26 cellular contexts compared by ENCODE assay signal in the genomic region with DNA sequence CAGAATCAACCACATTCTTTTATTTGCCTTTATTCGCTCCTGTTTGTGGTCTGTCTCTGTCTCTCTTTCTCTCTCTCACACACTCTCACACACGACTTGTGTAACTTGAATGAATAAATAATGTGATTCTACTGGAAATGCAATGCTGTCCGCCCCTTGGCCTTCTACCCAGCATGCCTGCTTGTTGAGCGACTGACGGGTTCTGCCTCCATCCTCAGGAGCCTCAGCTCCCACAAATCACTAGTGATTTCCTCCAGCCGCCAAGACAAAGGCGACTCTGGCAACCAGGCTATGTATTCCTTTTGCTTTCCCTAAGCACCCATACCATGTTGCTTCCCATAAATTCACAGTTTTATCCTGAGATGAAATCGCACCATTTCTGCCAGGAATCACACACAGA.
DNase-seq lines count a peak whose midpoint lies in the region; FAIRE-seq and TF ChIP-seq lines count a peak whose summit lies in the region.
"Had no signal": no experiment of that assay in that cellular context is flagged by ENCODE, and none has a peak within 500 bp of the region (broad histone marks: within the 10 kb centered on the region; RNA-seq: fewer than 3 reads in every experiment).

No MANE protein-coding gene starts in this region.

- no peaks in the 10 kb centered on the region for H3K27me3 ChIP-seq in ascending aorta
- H3K27me3 ChIP-seq: BLaER1, body of pancreas, neutrophil, SJSA1 had no signal

- H3K36me3 ChIP-seq in ascending aorta = no peaks in the 10 kb centered on the region
- H3K36me3 ChIP-seq: BLaER1, neutrophil, SJSA1 had no signal

- intact Hi-C loops in ascending aorta (cut with DNase I) = no loop called here

- DNase-seq in GM03348 (ENCODE audit: low spot score) (peak; percentile 31), ascending aorta (ENCODE audit: low spot score in 2 of 2) (no peak), fibroblast of the aortic adventitia (ENCODE audit: low read depth) (peak; percentile 20), retina (peak; percentile 33), NCI-H82 treated with DMSO at 0.1 percent for 48 hours (lab: John Stamatoyannopoulos, UW; ENCODE audit: unreplicated experiment) (no peak), GM19239 (ENCODE audit: insufficient read length, low spot score) (no peak), NCI-H226 (no peak), NCI-H345 treated with DMSO at 0.1 percent for 48 hours (lab: John Stamatoyannopoulos, UW; ENCODE audit: unreplicated experiment) (no peak)
- DNase-seq: activated effector memory CD4-positive, alpha-beta T cell treated with Interleukin-2 at 50 U/mL for 16 hours; body of pancreas; DMS53; GDM1; kidney glomerular epithelial cell; NCI-H1105; NCI-H187 treated with DMSO at 0.1 percent for 48 hours; NCI-H526 treated with DMSO at 0.1 percent for 48 hours; psoas muscle; stimulated activated naive CD4-positive, alpha-beta T cell treated with Interleukin-2 at 50 U/mL for 16 hours; T-helper 1 cell had no signal

- no peak for TF ChIP-seq CTCF in ascending aorta (IDR thresholded peaks at IDR 0.05)
- TF ChIP-seq CTCF in fibroblast of the aortic adventitia (IDR thresholded peaks at IDR 0.05; ENCODE audit: insufficient read depth, low read length) = no peak

- H3K4me3 ChIP-seq in ascending aorta (peak overlapping the region in 1 of 2 donors; percentile 11), fibroblast of the aortic adventitia (ENCODE audit: low read depth, low read length) (no peak overlapping the region)
- H3K4me3 ChIP-seq: BLaER1, body of pancreas, lung, psoas muscle, SJSA1 had no signal

- no peak for FAIRE-seq in GM19239 (lab: Jason Lieb, UNC)
- FAIRE-seq: endothelial cell of umbilical vein, H54, TTC549 had no signal

- H3K9me3 ChIP-seq in ascending aorta = no peaks in the 10 kb centered on the region
- H3K9me3 ChIP-seq: body of pancreas, neutrophil, SJSA1 had no signal

- H3K27ac ChIP-seq in ascending aorta = peak overlapping the region; percentile 23 to 42
- H3K27ac ChIP-seq: BLaER1, body of pancreas, neutrophil, psoas muscle, SJSA1 had no signal

- H3K4me1 ChIP-seq in ascending aorta = peaks cover 3 to 5% of the 10 kb centered on the region in 2 donors
- H3K4me1 ChIP-seq: body of pancreas had no signal

Comparison
In these comparisons a context has a peak if more than half of its experiments do, and no peak if none do; other contexts are left out.
1. DNase-seq: peak in GM03348 (single experiment), fibroblast of the aortic adventitia (single experiment) and retina (single experiment); none in ascending aorta (0 of 2), NCI-H82 treated with DMSO at 0.1 percent for 48 hours (single experiment), GM19239 (single experiment), NCI-H226 (single experiment) and NCI-H345 treated with DMSO at 0.1 percent for 48 hours (single experiment).